Comparison of ENCODE assay signal across 2 cellular contexts in the genomic region with DNA sequence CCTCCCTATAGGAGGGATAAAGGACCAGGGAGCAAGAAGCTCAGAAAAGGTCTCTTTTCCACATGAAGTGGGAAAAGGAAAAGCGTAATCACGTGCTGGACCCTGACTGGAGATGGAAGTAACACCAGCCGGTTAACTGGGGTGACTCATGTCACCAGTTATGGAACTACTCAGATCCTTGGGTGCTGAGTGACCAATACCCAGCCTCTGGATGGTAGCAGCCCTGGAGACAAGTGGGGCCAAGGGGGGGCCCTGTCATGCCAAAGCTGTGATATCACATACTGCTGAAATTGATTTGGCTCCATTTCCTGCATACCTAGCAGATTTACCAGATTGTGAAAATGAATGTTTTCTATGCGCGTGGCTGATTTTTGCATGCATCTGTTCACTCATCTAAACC.
TF ChIP-seq lines count a peak whose summit lies in the region.

No MANE protein-coding gene starts in this region.

TF ChIP-seq in HCT116, 20 proteins besides CTCF, POLR2A, EP300 and RAD21 (continued from another document):
- TF ChIP-seq, protein P1, sequence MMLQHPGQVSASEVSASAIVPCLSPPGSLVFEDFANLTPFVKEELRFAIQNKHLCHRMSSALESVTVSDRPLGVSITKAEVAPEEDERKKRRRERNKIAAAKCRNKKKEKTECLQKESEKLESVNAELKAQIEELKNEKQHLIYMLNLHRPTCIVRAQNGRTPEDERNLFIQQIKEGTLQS (IDR thresholded peaks at IDR 0.05): 0 out of 2 replicates have a peak, but pooled peaks have one; percentile 17
- no peak for TF ChIP-seq SIN3A (IDR thresholded peaks at IDR 0.05; ENCODE audit: low read depth)
- peak; percentile 30; the same call in 1 of the 2 replicates for TF ChIP-seq JUND (IDR thresholded peaks at IDR 0.05)
- TF ChIP-seq, protein P2, sequence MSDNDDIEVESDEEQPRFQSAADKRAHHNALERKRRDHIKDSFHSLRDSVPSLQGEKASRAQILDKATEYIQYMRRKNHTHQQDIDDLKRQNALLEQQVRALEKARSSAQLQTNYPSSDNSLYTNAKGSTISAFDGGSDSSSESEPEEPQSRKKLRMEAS (IDR thresholded peaks at IDR 0.05): no peak
- TF ChIP-seq, protein P3, sequence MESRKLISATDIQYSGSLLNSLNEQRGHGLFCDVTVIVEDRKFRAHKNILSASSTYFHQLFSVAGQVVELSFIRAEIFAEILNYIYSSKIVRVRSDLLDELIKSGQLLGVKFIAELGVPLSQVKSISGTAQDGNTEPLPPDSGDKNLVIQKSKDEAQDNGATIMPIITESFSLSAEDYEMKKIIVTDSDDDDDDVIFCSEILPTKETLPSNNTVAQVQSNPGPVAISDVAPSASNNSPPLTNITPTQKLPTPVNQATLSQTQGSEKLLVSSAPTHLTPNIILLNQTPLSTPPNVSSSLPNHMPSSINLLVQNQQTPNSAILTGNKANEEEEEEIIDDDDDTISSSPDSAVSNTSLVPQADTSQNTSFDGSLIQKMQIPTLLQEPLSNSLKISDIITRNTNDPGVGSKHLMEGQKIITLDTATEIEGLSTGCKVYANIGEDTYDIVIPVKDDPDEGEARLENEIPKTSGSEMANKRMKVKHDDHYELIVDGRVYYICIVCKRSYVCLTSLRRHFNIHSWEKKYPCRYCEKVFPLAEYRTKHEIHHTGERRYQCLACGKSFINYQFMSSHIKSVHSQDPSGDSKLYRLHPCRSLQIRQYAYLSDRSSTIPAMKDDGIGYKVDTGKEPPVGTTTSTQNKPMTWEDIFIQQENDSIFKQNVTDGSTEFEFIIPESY (IDR thresholded peaks at IDR 0.05; ENCODE audit: extremely low read depth, insufficient replicate concordance, low read length): no peak

TF ChIP-seq in SK-N-SH treated with all-trans-retinoic acid at 6 μM for 48 hours, 23 proteins besides CTCF, POLR2A, EP300 and RAD21 (continued from another document):
- TF ChIP-seq, protein P4, sequence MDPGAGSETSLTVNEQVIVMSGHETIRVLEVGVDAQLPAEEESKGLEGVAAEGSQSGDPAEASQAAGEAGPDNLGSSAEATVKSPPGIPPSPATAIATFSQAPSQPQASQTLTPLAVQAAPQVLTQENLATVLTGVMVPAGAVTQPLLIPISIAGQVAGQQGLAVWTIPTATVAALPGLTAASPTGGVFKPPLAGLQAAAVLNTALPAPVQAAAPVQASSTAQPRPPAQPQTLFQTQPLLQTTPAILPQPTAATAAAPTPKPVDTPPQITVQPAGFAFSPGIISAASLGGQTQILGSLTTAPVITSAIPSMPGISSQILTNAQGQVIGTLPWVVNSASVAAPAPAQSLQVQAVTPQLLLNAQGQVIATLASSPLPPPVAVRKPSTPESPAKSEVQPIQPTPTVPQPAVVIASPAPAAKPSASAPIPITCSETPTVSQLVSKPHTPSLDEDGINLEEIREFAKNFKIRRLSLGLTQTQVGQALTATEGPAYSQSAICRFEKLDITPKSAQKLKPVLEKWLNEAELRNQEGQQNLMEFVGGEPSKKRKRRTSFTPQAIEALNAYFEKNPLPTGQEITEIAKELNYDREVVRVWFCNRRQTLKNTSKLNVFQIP (CRISPR knock-in tag; IDR thresholded peaks at IDR 0.05; ENCODE audit: borderline replicate concordance, low read depth): no peak
